ENCODE assay signal across 7 cellular contexts in genomic region chr16:80601182-80601581, GRCh38.
"Had no signal": no experiment of that assay in that cellular context is flagged by ENCODE, and none has a peak within 500 bp of the region (broad histone marks: within the 10 kb centered on the region; RNA-seq: fewer than 3 reads in every experiment).

No MANE protein-coding gene starts in this region.

- DNase-seq: H9, HCEC 1CT, KBM-7 had no signal

- H3K4me1 Mint-ChIP-seq: GM23338, H9 had no signal

- H3K27ac Mint-ChIP-seq: GM23338, H9, IgD-negative memory B cell had no signal

- ATAC-seq: GM23338, HepG2 had no signal

- H3K4me3 Mint-ChIP-seq: GM23338, H9, IgD-negative memory B cell had no signal

- H3K27me3 Mint-ChIP-seq: IgD-negative memory B cell had no signal

- H3K27ac ChIP-seq: HL-60 had no signal

- H3K4me3 ChIP-seq: GM23338 had no signal
